ENCODE assay signal across 15 cellular contexts in the genomic region with DNA sequence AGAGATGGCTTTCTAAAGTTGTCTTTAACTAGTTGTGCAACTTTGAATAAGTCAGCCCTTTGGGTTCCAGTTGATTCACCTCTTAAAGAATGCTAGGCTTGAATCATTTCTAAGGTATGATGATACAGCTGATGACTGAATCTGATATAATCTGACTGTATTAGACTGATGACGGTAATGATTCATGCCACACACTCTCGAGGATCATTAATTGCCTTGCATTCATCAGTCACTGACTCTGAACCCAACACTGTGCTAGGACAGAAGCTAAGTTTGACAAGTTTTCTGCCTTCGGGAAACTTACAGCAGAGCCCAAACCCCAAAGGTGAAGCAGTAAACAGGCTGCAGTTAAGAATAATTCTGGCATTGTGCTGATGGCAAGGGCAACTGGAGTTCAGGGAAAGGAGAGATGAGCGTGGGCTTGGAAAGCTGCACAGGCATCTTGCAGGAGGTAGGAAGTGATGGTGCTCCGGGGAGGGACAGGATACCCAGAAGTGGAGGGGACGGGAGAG. TPM values are rescaled to one million over a fixed set of nuclear protein-coding genes. Genes with fewer than 3 reads are reported as not detected.
A peak's percentile ranks its signal among the peaks of the same experiment; 100 is the strongest.
DNase-seq lines count a peak whose midpoint lies in the region; ATAC-seq and TF ChIP-seq lines count a peak whose summit lies in the region.
"Had no signal": no experiment of that assay in that cellular context is flagged by ENCODE, and none has a peak within 500 bp of the region (broad histone marks: within the 10 kb centered on the region; RNA-seq: fewer than 3 reads in every experiment).

No MANE protein-coding gene starts in this region.

- TF ChIP-seq CTCF in brain microvascular endothelial cell (IDR thresholded peaks at IDR 0.05; ENCODE audit: low read depth, low read length, missing control alignments), result no peak

- no peak overlapping the region for H3K4me3 ChIP-seq in brain microvascular endothelial cell (ENCODE audit: low read depth, low read length)
- H3K4me3 ChIP-seq: BLaER1 treated with 17β-estradiol and CSF1 and Interleukin-3, amounts not matched to agents 10 nM and 100 nM; coronary artery; pancreas had no signal

- peak; percentile 81 for DNase-seq in AG08395 (ENCODE audit: low spot score)
- DNase-seq in LHCN-M2 (ENCODE audit: low read depth), result peak; percentile 88
- peak; percentile 72 for DNase-seq in brain microvascular endothelial cell
- peak; percentile 98 for DNase-seq in kidney tubule cell (ENCODE audit: low spot score)
- DNase-seq in activated CD4-positive, CD25-positive, alpha-beta regulatory T cell treated with anti-CD3 and anti-CD28 coated beads, Interleukin-2, amount 50 U/mL, for 72 hours, result no peak
- no peak for DNase-seq in NCI-H69 (lab: John Stamatoyannopoulos, UW)
- DNase-seq: Kasumi-1, NCI-H2227 treated with DMSO at 0.1 percent for 48 hours, pancreas had no signal

- no peaks in the 10 kb centered on the region for H3K36me3 ChIP-seq in brain microvascular endothelial cell (replicated peaks)
- H3K36me3 ChIP-seq: BLaER1 treated with 17β-estradiol and CSF1 and Interleukin-3, amounts not matched to agents 10 nM and 100 nM; pancreas had no signal

- H3K27me3 ChIP-seq in brain microvascular endothelial cell (replicated peaks), result no peaks in the 10 kb centered on the region
- H3K27me3 ChIP-seq: BLaER1 treated with 17β-estradiol and CSF1 and Interleukin-3, amounts not matched to agents 10 nM and 100 nM; pancreas had no signal

- ATAC-seq in HG03108 (IDR thresholded peaks at IDR 0.05; ENCODE audit: unreplicated experiment) (no peak), GM21717 (IDR thresholded peaks at IDR 0.05; ENCODE audit: unreplicated experiment) (no peak)
- ATAC-seq: pancreas had no signal

- H3K27ac ChIP-seq in brain microvascular endothelial cell, result peak overlapping the region; percentile 32
- H3K27ac ChIP-seq: BLaER1 treated with 17β-estradiol and CSF1 and Interleukin-3, amounts not matched to agents 10 nM and 100 nM; coronary artery; pancreas had no signal

- in situ Hi-C loops in brain microvascular endothelial cell (cut with HindIII; ENCODE audit: low pct_ligation_motif_present, low sequenced_read_pairs), result no loop called here

RNA-seq across cellular contexts. Expression of a gene that starts 25.8 kb away (rescaled TPM):
- not detected in 2 replicates for total RNA-seq in LHCN-M2 (2014; rRNA removed)
- 0.01 TPM for polyA plus RNA-seq in LHCN-M2 (2012)
- total RNA-seq: activated CD8-positive, alpha-beta memory T cell treated with anti-CD3 and anti-CD28 coated beads for 36 hours had no signal
- polyA plus RNA-seq: liver had no signal

Comparison
In these comparisons a context has a peak if more than half of its experiments do, and no peak if none do; other contexts are left out.
1. DNase-seq: peak in AG08395 (single experiment), LHCN-M2 (single experiment), brain microvascular endothelial cell (single experiment) and kidney tubule cell (single experiment); none in activated CD4-positive, CD25-positive, alpha-beta regulatory T cell treated with anti-CD3 and anti-CD28 coated beads, Interleukin-2, amount 50 U/mL, for 72 hours (single experiment) and NCI-H69 (single experiment).